In the genomic region with DNA sequence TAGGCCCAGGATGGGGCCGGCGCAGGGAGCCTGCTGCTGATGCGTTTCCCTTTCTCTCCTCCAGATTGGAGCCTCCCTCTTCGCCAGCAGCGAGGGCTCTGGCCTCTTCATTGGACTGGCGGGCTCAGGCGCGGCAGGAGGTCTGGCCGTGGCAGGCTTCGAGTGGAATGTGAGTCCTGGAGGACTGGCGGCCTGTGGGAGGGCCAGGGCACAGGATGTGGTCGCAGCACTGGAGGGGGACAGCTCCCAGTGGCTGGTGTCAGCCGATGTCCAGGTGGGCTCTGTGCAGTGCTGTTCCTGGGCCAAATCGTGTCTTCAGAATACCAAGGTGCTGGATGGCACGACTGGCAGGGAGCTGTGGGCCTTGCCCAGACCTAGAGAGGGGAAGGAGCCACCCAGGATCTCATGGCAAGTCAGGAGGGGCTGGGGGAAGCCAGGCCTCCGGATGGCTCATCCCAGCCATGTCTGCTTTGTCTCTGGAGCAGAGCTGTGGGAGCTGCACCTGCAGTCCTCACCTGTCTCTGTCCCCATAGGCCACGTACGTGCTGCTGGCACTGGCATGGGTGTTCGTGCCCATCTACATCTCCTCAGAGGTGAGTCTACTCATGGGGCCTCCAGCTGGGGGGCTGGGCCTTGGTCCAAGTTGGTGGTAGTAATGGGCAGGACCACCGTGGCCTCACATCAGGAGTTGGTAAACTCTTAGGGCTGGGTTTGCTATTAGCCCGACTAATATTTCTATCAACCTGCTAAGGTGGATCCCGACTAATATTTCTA, we compare ENCODE assay signal across 30 cellular contexts. TPM values are rescaled to one million over a fixed set of nuclear protein-coding genes. Genes with fewer than 3 reads are reported as not detected.
DNase-seq lines count a peak whose midpoint lies in the region; ATAC-seq and TF ChIP-seq lines count a peak whose summit lies in the region.
"Had no signal": no experiment of that assay in that cellular context is flagged by ENCODE, and none has a peak within 500 bp of the region (broad histone marks: within the 10 kb centered on the region; RNA-seq: fewer than 3 reads in every experiment).

No MANE protein-coding gene starts in this region.

- H3K36me3 Mint-ChIP-seq in activated T-cell treated with anti-CD3 and anti-CD28 coated beads, Interleukin-2, amount 50 U/mL, for 24 hours (ENCODE audit: low read depth): no peaks in the 10 kb centered on the region

- no peak for TF ChIP-seq POLR2A in spleen (IDR thresholded peaks at IDR 0.05)

- POLR2A ChIA-PET in SK-N-SH (lab: Yijun Ruan, JAX): no interaction called here

- no peak overlapping the region for H3K27ac Mint-ChIP-seq in activated T-cell treated with anti-CD3 and anti-CD28 coated beads, Interleukin-2, amount 50 U/mL, for 24 hours
- H3K27ac Mint-ChIP-seq: activated CD8-positive, alpha-beta T cell treated with anti-CD3 and anti-CD28 coated beads for 36 hours; CD4-positive, alpha-beta T cell; progenitor cell of endocrine pancreas; stimulated activated naive CD8-positive, alpha-beta T cell treated with anti-CD3 and anti-CD28 coated beads, Interleukin-15, Interleukin-2, amounts not matched to agents 100 ng/mL and 50 ng/mL, for 24 hours had no signal

- H3K4me3 ChIP-seq in SK-N-SH (ENCODE audit: low read depth in 2 of 2, low read length in 1 of 2): no peak overlapping the region
- H3K4me3 ChIP-seq in spleen: no peak overlapping the region
- H3K4me3 ChIP-seq: A549, breast epithelium, HAP-1, right lobe of liver, testis had no signal

- no peaks in the 10 kb centered on the region for H3K27me3 ChIP-seq in SK-N-SH (ENCODE audit: insufficient read depth)
- no peaks in the 10 kb centered on the region for H3K27me3 ChIP-seq in spleen (replicated peaks in 1 of 7)
- H3K27me3 ChIP-seq: breast epithelium, right lobe of liver, testis had no signal

- H3F3A ChIP-seq in SK-N-SH (replicated peaks; ENCODE audit: insufficient read depth): peaks cover 10% of the 10 kb centered on the region

- H3K4me3 Mint-ChIP-seq in activated T-cell treated with anti-CD3 and anti-CD28 coated beads, Interleukin-2, amount 50 U/mL, for 24 hours: no peak overlapping the region
- H3K4me3 Mint-ChIP-seq: activated CD8-positive, alpha-beta T cell treated with anti-CD3 and anti-CD28 coated beads for 36 hours; activated T-helper 17 cell treated with anti-CD3 and anti-CD28 coated beads, Interleukin-2, amount 50 U/mL, for 72 hours; CD4-positive, alpha-beta T cell; stimulated activated naive CD8-positive, alpha-beta T cell treated with anti-CD3 and anti-CD28 coated beads, Interleukin-15, Interleukin-2, amounts not matched to agents 100 ng/mL and 50 ng/mL, for 24 hours had no signal

- H3K4me1 ChIP-seq in SK-N-SH (ENCODE audit: control insufficient read depth in 1 of 2, insufficient read depth in 2 of 2, low read depth in 1 of 2, low read length in 1 of 2) (peaks cover 6 to 11% of the 10 kb centered on the region in 2 experiments; a peak in 2 of 4 replicates), spleen (peaks cover 0 to 18% (median 6%) of the 10 kb centered on the region in 6 donors)
- H3K4me1 ChIP-seq: breast epithelium, HAP-1, right lobe of liver, testis had no signal

- no peaks in the 10 kb centered on the region for H3K9me2 ChIP-seq in SK-N-SH

- no peaks in the 10 kb centered on the region for H3K9me3 ChIP-seq in SK-N-SH
- no peaks in the 10 kb centered on the region for H3K9me3 ChIP-seq in spleen
- H3K9me3 ChIP-seq: A549, breast epithelium, HAP-1, right lobe of liver, testis had no signal

- DNase-seq in SK-N-SH (peak; percentile 17), SW480 (ENCODE audit: low spot score) (peak; percentile 29), iPS-NIHi11 (ENCODE audit: low spot score) (peak; percentile 14), spleen (peak; percentile 72), germinal center (ENCODE audit: low spot score) (no peak)
- no peak for DNase-seq in activated T-cell treated with anti-CD3 and anti-CD28 coated beads, Interleukin-2, amount 50 U/mL, for 24 hours
- DNase-seq: activated CD4-positive, alpha-beta T cell treated with anti-CD3 and anti-CD28 coated beads for 1 hour; activated CD8-positive, alpha-beta T cell treated with anti-CD3 and anti-CD28 coated beads for 36 hours; activated naive CD4-positive, alpha-beta T cell treated with anti-CD3 and anti-CD28 coated beads, Interleukin-2, amount 50 U/mL, for 16 hours; CD4-positive, alpha-beta T cell; effector CD4-positive, alpha-beta T cell; Karpas-422; NCI-H1436; NCI-H2107; NCI-H524; stimulated activated CD8-positive, alpha-beta memory T cell treated with anti-CD3 and anti-CD28 coated beads, Interleukin-4, amount 100 ng/mL, for 48 hours; testis had no signal

- TF ChIP-seq RAD21 in SK-N-SH (IDR thresholded peaks at IDR 0.05; ENCODE audit: low read length): no peak

- no peak overlapping the region for H2AFZ ChIP-seq in SK-N-SH (ENCODE audit: low read depth)

- no peaks in the 10 kb centered on the region for H3K27me3 Mint-ChIP-seq in activated T-cell treated with anti-CD3 and anti-CD28 coated beads, Interleukin-2, amount 50 U/mL, for 24 hours
- H3K27me3 Mint-ChIP-seq: activated CD8-positive, alpha-beta T cell treated with anti-CD3 and anti-CD28 coated beads for 36 hours; activated T-helper 17 cell treated with anti-CD3 and anti-CD28 coated beads, Interleukin-2, amount 50 U/mL, for 72 hours; CD4-positive, alpha-beta T cell; stimulated activated naive CD8-positive, alpha-beta T cell treated with anti-CD3 and anti-CD28 coated beads, Interleukin-15, Interleukin-2, amounts not matched to agents 100 ng/mL and 50 ng/mL, for 24 hours had no signal

- H3K27ac ChIP-seq in SK-N-SH (ENCODE audit: low read depth in 2 of 2, low read length in 1 of 2) (no peak overlapping the region), spleen (no peak overlapping the region)
- H3K27ac ChIP-seq: breast epithelium, right lobe of liver, testis had no signal

- 78% methylated on average over 9 of the region's 22 CpGs for WGBS in SK-N-SH (ENCODE audit: low lambda C conversion rate)
- 78 to 83% (median 82%) methylated on average over 11 to 22 of the region's 22 CpGs for WGBS in spleen, 5 donors

- H3K4me2 ChIP-seq in SK-N-SH: no peak overlapping the region
- H3K4me2 ChIP-seq: A549 had no signal

- no peaks in the 10 kb centered on the region for H3K36me3 ChIP-seq in SK-N-SH (replicated peaks in 1 of 2; ENCODE audit: control insufficient read depth in 1 of 2, insufficient read depth in 2 of 2, low read length in 1 of 2)
- H3K36me3 ChIP-seq in spleen: no peaks in the 10 kb centered on the region
- H3K36me3 ChIP-seq: breast epithelium, HAP-1, right lobe of liver had no signal

- H3K4me1 Mint-ChIP-seq in activated T-cell treated with anti-CD3 and anti-CD28 coated beads, Interleukin-2, amount 50 U/mL, for 24 hours (ENCODE audit: low read depth): peaks cover 38% of the 10 kb centered on the region

- CTCF ChIA-PET in SK-N-SH (lab: Yijun Ruan, JAX): interaction anchor here (0.9 to 3.7 kb wide), 7 partner anchors 7 to 64 kb away, joined by 3 to 26 read pairs (median 4); partner anchors contain the start of gene SLC5A10

- H3K9me3 Mint-ChIP-seq in activated T-cell treated with anti-CD3 and anti-CD28 coated beads, Interleukin-2, amount 50 U/mL, for 24 hours: no peaks in the 10 kb centered on the region
- H3K9me3 Mint-ChIP-seq: activated CD8-positive, alpha-beta T cell treated with anti-CD3 and anti-CD28 coated beads for 36 hours; activated T-helper 17 cell treated with anti-CD3 and anti-CD28 coated beads, Interleukin-2, amount 50 U/mL, for 72 hours; CD4-positive, alpha-beta T cell; stimulated activated naive CD8-positive, alpha-beta T cell treated with anti-CD3 and anti-CD28 coated beads, Interleukin-15, Interleukin-2, amounts not matched to agents 100 ng/mL and 50 ng/mL, for 24 hours had no signal

- ATAC-seq in SK-N-SH treated with all-trans-retinoic acid at 6 μM for 48 hours (no peak), HG02852 (IDR thresholded peaks at IDR 0.05; ENCODE audit: unreplicated experiment) (no peak)
- ATAC-seq: A549; activated CD8-positive, alpha-beta T cell treated with anti-CD3 and anti-CD28 coated beads for 36 hours; activated T-helper 17 cell treated with anti-CD3 and anti-CD28 coated beads, Interleukin-2, amount 50 U/mL, for 72 hours; right lobe of liver had no signal

- H4K20me1 ChIP-seq in SK-N-SH (ENCODE audit: insufficient read depth): no peaks in the 10 kb centered on the region

- intact Hi-C loops in spleen (cut with DNase I; ENCODE audit: low total_unique reads): no loop called here

- no peak for TF ChIP-seq CTCF in SK-N-SH (IDR thresholded peaks at IDR 0.05)
- no peak for TF ChIP-seq CTCF in spleen (IDR thresholded peaks at IDR 0.05 in 8 of 11, conservative IDR thresholded peaks at IDR 0.05 in 3 of 11)

- no peaks in the 10 kb centered on the region for H3K79me2 ChIP-seq in SK-N-SH (ENCODE audit: insufficient read depth)

- no peak for TF ChIP-seq EP300 in SK-N-SH (IDR thresholded peaks at IDR 0.05; ENCODE audit: borderline replicate concordance in 1 of 2, low read depth in 1 of 2, low read length in 1 of 2)

- no peak overlapping the region for H3K9ac ChIP-seq in SK-N-SH

TF ChIP-seq in SK-N-SH, 30 proteins besides CTCF, POLR2A, EP300 and RAD21 (continues in another document):
- TF ChIP-seq RXRA (IDR thresholded peaks at IDR 0.05; ENCODE audit: borderline replicate concordance, low read depth) (no peak), MXI1 (IDR thresholded peaks at IDR 0.05; ENCODE audit: low read depth, low read length) (no peak), SIN3A (IDR thresholded peaks at IDR 0.05; ENCODE audit: borderline replicate concordance, low read depth, low read length) (no peak), RFX5 (IDR thresholded peaks at IDR 0.05; ENCODE audit: low read length) (no peak)

TF ChIP-seq in SK-N-SH treated with all-trans-retinoic acid at 6 μM for 48 hours, 23 proteins besides CTCF, POLR2A, EP300 and RAD21 (continues in another document):
- TF ChIP-seq OSR1 (CRISPR knock-in tag; IDR thresholded peaks at IDR 0.05) (no peak), TOX (CRISPR knock-in tag; IDR thresholded peaks at IDR 0.05; ENCODE audit: borderline replicate concordance) (no peak), GLIS3 (CRISPR knock-in tag; IDR thresholded peaks at IDR 0.05) (no peak), SNAI2 (CRISPR knock-in tag; IDR thresholded peaks at IDR 0.05) (no peak), ISL1 (CRISPR knock-in tag; IDR thresholded peaks at IDR 0.05) (no peak)

RNA-seq across cellular contexts. Expression of gene SLC5A10, which starts 7.3 kb away (rescaled TPM):
- polyA plus RNA-seq in SK-N-SH (2012; rRNA removed) (not detected in 2 replicates), spleen (1 to 10 TPM; 1.5 to 2.1 (median 1.9) TPM)
- not detected in 2 replicates for polyA plus RNA-seq in SK-N-SH (2012; cell fraction: cytosol; rRNA removed)
- polyA plus RNA-seq in SK-N-SH (2012; cell fraction: nucleus; rRNA removed): 0.01 TPM in 2 replicates
- total RNA-seq in spleen: under 1 TPM in 2 of 7 donors, not detected in 5; 0.17 to 0.28 TPM
- total RNA-seq: activated CD8-positive, alpha-beta T cell treated with anti-CD3 and anti-CD28 coated beads for 36 hours; activated T-helper 17 cell treated with anti-CD3 and anti-CD28 coated beads, Interleukin-2, amount 50 U/mL, for 72 hours; CD4-positive, alpha-beta T cell; glomerular endothelial cell; myocyte; progenitor cell of endocrine pancreas; T-helper 2 cell treated with Interferon-gamma antibody and Interleukin-4, amounts not matched to agents 100 ng/mL and 5 ng/mL, for 36 hours; ureter had no signal

RNA-seq across cellular contexts. Expression of gene FAM83G, which starts 45.3 kb away (rescaled TPM):
- polyA plus RNA-seq in SK-N-SH (2012; rRNA removed) (6.4 and 6.5 TPM in 2 replicates), spleen (1 to 10 TPM; 1.3 to 3.9 (median 1.9) TPM)
- polyA plus RNA-seq in SK-N-SH (2012; cell fraction: cytosol; rRNA removed): 2.2 and 3.8 TPM in 2 replicates
- 13.1 and 14.0 TPM in 2 replicates for polyA plus RNA-seq in SK-N-SH (2012; cell fraction: nucleus; rRNA removed)
- total RNA-seq in spleen: 1 to 10 TPM; 2.6 to 5.4 (median 4.8) TPM

Comparison
In these comparisons a context has a peak if more than half of its experiments do, and no peak if none do; other contexts are left out.
1. DNase-seq: peak in SK-N-SH (single experiment), SW480 (single experiment), iPS-NIHi11 (single experiment) and spleen (single experiment); none in activated T-cell treated with anti-CD3 and anti-CD28 coated beads, Interleukin-2, amount 50 U/mL, for 24 hours (single experiment) and germinal center (single experiment).